In genomic region chr19:10651821-10652220, GRCh38 we compare ENCODE assay signal across 19 cellular contexts. TPM values are rescaled to one million over a fixed set of nuclear protein-coding genes. Genes with fewer than 3 reads are reported as not detected.
DNase-seq lines count a peak whose midpoint lies in the region; ATAC-seq, FAIRE-seq and TF ChIP-seq lines count a peak whose summit lies in the region.
"Had no signal": no experiment of that assay in that cellular context is flagged by ENCODE, and none has a peak within 500 bp of the region (broad histone marks: within the 10 kb centered on the region; RNA-seq: fewer than 3 reads in every experiment).

No MANE protein-coding gene starts in this region.

- ATAC-seq in GM19397 (IDR thresholded peaks at IDR 0.05; ENCODE audit: unreplicated experiment) = no peak

- H2BK20ac ChIP-seq in H1 (ENCODE audit: low read length) = no peak overlapping the region

- TF ChIP-seq POLR2A in H1 (IDR thresholded peaks at IDR 0.05; ENCODE audit: control extremely low read depth in 1 of 2, low read depth in 2 of 2, low read length in 2 of 2) (no peak), GM12891 (IDR thresholded peaks at IDR 0.05; ENCODE audit: low read depth, low read length) (no peak)

- no peak overlapping the region for H2AK5ac ChIP-seq in H1 (ENCODE audit: low read depth, low read length)

- H3K4me1 Mint-ChIP-seq in activated T-cell treated with anti-CD3 and anti-CD28 coated beads, Interleukin-2, amount 50 U/mL, for 24 hours (ENCODE audit: low read depth) = peaks cover 24% of the 10 kb centered on the region

- H3K9me3 ChIP-seq in PC-9 (ENCODE audit: insufficient read depth, low read depth) (no peaks in the 10 kb centered on the region), H1 (ENCODE audit: insufficient read depth in 2 of 2, low read depth in 1 of 2, low read length in 1 of 2) (no peaks in the 10 kb centered on the region), skeletal muscle satellite cell (replicated peaks; ENCODE audit: low read length) (no peaks in the 10 kb centered on the region), colonic mucosa (no peaks in the 10 kb centered on the region)
- H3K9me3 ChIP-seq: SJSA1, thoracic aorta had no signal

- H3K4me2 ChIP-seq in PC-9 (peak overlapping the region; percentile 74), H1 (ENCODE audit: insufficient read depth in 1 of 2, low read depth in 2 of 2, low read length in 2 of 2) (no peak overlapping the region; a peak in 1 of 4 replicates), skeletal muscle satellite cell (ENCODE audit: low read length) (peak overlapping the region; percentile 88)

- H3K79me1 ChIP-seq in H1 (ENCODE audit: low read depth, low read length) = no peaks in the 10 kb centered on the region; the same call in 1 of the 2 replicates

- no peak overlapping the region for H2BK5ac ChIP-seq in H1 (ENCODE audit: low read depth, low read length)

- no peak overlapping the region for H3K14ac ChIP-seq in H1 (ENCODE audit: insufficient read length)

- peaks cover 26% of the 10 kb centered on the region for H4K20me1 ChIP-seq in PC-9 (ENCODE audit: insufficient read depth)
- H4K20me1 ChIP-seq in H1 (replicated peaks in 1 of 2; ENCODE audit: control insufficient read depth in 1 of 2, insufficient read depth in 2 of 2, low read length in 2 of 2) = peaks cover 0 to 8% of the 10 kb centered on the region in 2 experiments

- H3K4me3 ChIP-seq in PC-9 (no peak overlapping the region; the same call in 1 of the 2 replicates), H1 (ENCODE audit: extremely low read depth in 1 of 4, insufficient read depth in 2 of 4, low read depth in 3 of 4, low read length in 4 of 4) (no peak overlapping the region), skeletal muscle satellite cell (ENCODE audit: low read length) (no peak overlapping the region), colonic mucosa (no peak overlapping the region)
- H3K4me3 ChIP-seq: SJSA1 had no signal

- TF ChIP-seq EP300 in H1 (IDR thresholded peaks at IDR 0.05; ENCODE audit: borderline replicate concordance in 1 of 2, low read depth in 2 of 2, low read length in 2 of 2) = no peak

- no peak for DNase-seq in activated T-cell treated with anti-CD3 and anti-CD28 coated beads, Interleukin-2, amount 50 U/mL, for 24 hours
- no peak for DNase-seq in activated T-cell treated with anti-CD3 and anti-CD28 coated beads, Interleukin-2, amount 50 U/mL, for 1 hour
- DNase-seq in PC-9 (no peak), H1 (ENCODE audit: low read depth in 1 of 2, low spot score in 2 of 2) (no peak), colonic mucosa (no peak), GM12891 (ENCODE audit: insufficient read length, low spot score) (no peak)
- DNase-seq: ACHN; activated CD4-positive, alpha-beta T cell treated with anti-CD3 and anti-CD28 coated beads for 1 hour; anterior cingulate cortex; DMS79; hypothalamus; NCI-H1092; NCI-H524 had no signal

- FAIRE-seq in H1 (lab: Jason Lieb, UNC) = no peak
- no peak for FAIRE-seq in GM12891 (lab: Jason Lieb, UNC)
- FAIRE-seq: endometrium, GM18507 had no signal

- no peak overlapping the region for H2BK12ac ChIP-seq in H1 (ENCODE audit: low read depth, low read length)

- H2AFZ ChIP-seq in PC-9 (no peak overlapping the region), H1 (ENCODE audit: low read length) (no peak overlapping the region)

- peak overlapping the region; percentile 98 for H3K27ac Mint-ChIP-seq in activated T-cell treated with anti-CD3 and anti-CD28 coated beads, Interleukin-2, amount 50 U/mL, for 24 hours

- peaks cover 13% of the 10 kb centered on the region for H3K23me2 ChIP-seq in H1 (ENCODE audit: low read depth, low read length)

- no peak overlapping the region for H3K23ac ChIP-seq in H1 (ENCODE audit: insufficient read length)

- BruUV-seq in PC-9 (replicated peaks; lab: Mats Ljungman, UMichigan) = no TSS peak

- POLR2A ChIA-PET in PC-9 (lab: Charles Lee; ENCODE audit: unreplicated experiment) (interaction anchor here (0.6 kb wide), 2 partner anchors 70 to 709 kb away, joined by 5 read pairs; no protein-coding TSS in a partner anchor), H1 (lab: Charles Lee; ENCODE audit: partially characterized antibody) (interaction anchor here (0.9 to 59.0 kb wide), 8 partner anchors 10 to 72 kb away, joined by 3 to 1874 read pairs (median 5); partner anchors contain the start of genes DNM2, QTRT1 and SLC44A2)

- H3K4me3 Mint-ChIP-seq in activated T-cell treated with anti-CD3 and anti-CD28 coated beads, Interleukin-2, amount 50 U/mL, for 24 hours = peak overlapping the region; percentile 90

- H3K56ac ChIP-seq in H1 (replicated peaks; ENCODE audit: insufficient read length, low read depth, low read length) = no peak overlapping the region

- peaks cover 43% of the 10 kb centered on the region for H3K36me3 Mint-ChIP-seq in activated T-cell treated with anti-CD3 and anti-CD28 coated beads, Interleukin-2, amount 50 U/mL, for 24 hours (ENCODE audit: low read depth)

- no peak for TF ChIP-seq RAD21 in H1 (IDR thresholded peaks at IDR 0.05 in 1 of 2, conservative IDR thresholded peaks at IDR 0.05 in 1 of 2; ENCODE audit: low read depth in 2 of 2, low read length in 2 of 2)

- H3K18ac ChIP-seq in H1 (ENCODE audit: extremely low read depth, low read length) = no peak overlapping the region

- no peaks in the 10 kb centered on the region for H3K27me3 Mint-ChIP-seq in activated T-cell treated with anti-CD3 and anti-CD28 coated beads, Interleukin-2, amount 50 U/mL, for 24 hours

- H3K4ac ChIP-seq in H1 (replicated peaks; ENCODE audit: insufficient read length, low read depth, low read length) = no peak overlapping the region

- CTCF ChIA-PET in PC-9 (lab: Charles Lee) = interaction anchor here (0.6 kb wide), 1 partner anchor 48 kb away, joined by 4 read pairs; no protein-coding TSS in a partner anchor
- CTCF ChIA-PET in H1 (lab: Charles Lee; ENCODE audit: partially characterized antibody) = interaction anchor here (1.2 to 14.2 kb wide), 4 partner anchors 8 to 82 kb away, joined by 4 to 267 read pairs (median 10); no protein-coding TSS in a partner anchor

- no peak overlapping the region for H4K91ac ChIP-seq in H1 (replicated peaks; ENCODE audit: insufficient read length, low read length)

- no peak overlapping the region for H2BK15ac ChIP-seq in H1 (ENCODE audit: low read length)

- peaks cover 50% of the 10 kb centered on the region for H3F3A ChIP-seq in PC-9 (ENCODE audit: insufficient read depth, low read depth)

- H3K4me1 ChIP-seq in PC-9 (replicated peaks; ENCODE audit: insufficient read depth) (peaks cover 17% of the 10 kb centered on the region), H1 (replicated peaks in 1 of 4; ENCODE audit: control insufficient read depth in 3 of 4, insufficient read depth in 4 of 4, low read length in 3 of 4) (0 out of 7 replicates have a peak, but pooled peaks cover 0 to 2% (median 0%) of the 10 kb centered on the region in 4 experiments), skeletal muscle satellite cell (ENCODE audit: control insufficient read depth, insufficient read depth, low read length) (peaks cover 12% of the 10 kb centered on the region), colonic mucosa (peaks cover 9% of the 10 kb centered on the region)

- H3K27ac ChIP-seq in PC-9 = no peak overlapping the region
- no peak overlapping the region for H3K27ac ChIP-seq in H1 (ENCODE audit: low read depth, low read length)
- H3K27ac ChIP-seq in colonic mucosa = no peak overlapping the region
- H3K27ac ChIP-seq: SJSA1 had no signal

- no peaks in the 10 kb centered on the region for H3K27me3 ChIP-seq in PC-9 (ENCODE audit: insufficient read depth, low read depth)
- no peaks in the 10 kb centered on the region for H3K27me3 ChIP-seq in H1 (replicated peaks in 1 of 4; ENCODE audit: control insufficient read depth in 3 of 4, extremely low read depth in 1 of 4, insufficient read depth in 3 of 4, low read length in 3 of 4)
- no peaks in the 10 kb centered on the region for H3K27me3 ChIP-seq in skeletal muscle satellite cell (ENCODE audit: control insufficient read depth, insufficient read depth, low read length)
- no peaks in the 10 kb centered on the region for H3K27me3 ChIP-seq in colonic mucosa
- H3K27me3 ChIP-seq: SJSA1 had no signal

- no peaks in the 10 kb centered on the region for H3K9me3 Mint-ChIP-seq in activated T-cell treated with anti-CD3 and anti-CD28 coated beads, Interleukin-2, amount 50 U/mL, for 24 hours

- H2BK120ac ChIP-seq in H1 (replicated peaks; ENCODE audit: low read depth, low read length) = no peak overlapping the region

- H3K9me2 ChIP-seq in PC-9 (ENCODE audit: insufficient read depth) = no peaks in the 10 kb centered on the region

- H3K79me2 ChIP-seq in PC-9 (ENCODE audit: low read depth) (peaks cover 50% of the 10 kb centered on the region), H1 (ENCODE audit: control insufficient read depth in 1 of 2, insufficient read depth in 2 of 2, low read length in 2 of 2) (peaks cover 19 to 36% of the 10 kb centered on the region in 2 experiments)

- intact Hi-C loops in PC-9 (cut with micrococcal nuclease; ENCODE audit: unreplicated experiment) (no loop called here), colonic mucosa (cut with DNase I) (no loop called here)

- H3K9ac ChIP-seq in H1 (replicated peaks in 1 of 4; ENCODE audit: extremely low read depth in 1 of 4, low read depth in 3 of 4, low read length in 3 of 4) (no peak overlapping the region), skeletal muscle satellite cell (ENCODE audit: low read depth, low read length) (no peak overlapping the region), colonic mucosa (ENCODE audit: low read depth in 2 of 2, low read length in 2 of 2) (no peak overlapping the region)

- H3K36me3 ChIP-seq in PC-9 (ENCODE audit: low read depth) (peaks cover 13% of the 10 kb centered on the region; the same call in 1 of the 2 replicates), H1 (ENCODE audit: control insufficient read depth in 2 of 4, insufficient read depth in 4 of 4, low read length in 3 of 4) (peaks cover 0 to 17% (median 7%) of the 10 kb centered on the region in 4 experiments; a peak in 6 of 8 replicates), skeletal muscle satellite cell (ENCODE audit: insufficient read depth, low read length) (peaks cover 9% of the 10 kb centered on the region), colonic mucosa (no peaks in the 10 kb centered on the region)
- H3K36me3 ChIP-seq: thoracic aorta had no signal

- no peak overlapping the region for H4K8ac ChIP-seq in H1 (ENCODE audit: extremely low read depth, insufficient read depth, low read length)

- 85% methylated on average over 3 of the region's 3 CpGs; no CpG with 5 or more reads in 1 of the 2 experiments for WGBS in H1 (ENCODE audit: extremely low coverage in 1 of 2, insufficient coverage in 1 of 2, insufficient read length in 1 of 2, insufficient replicate concordance in 2 of 2, low coverage in 1 of 2, low lambda C conversion rate in 2 of 2, missing lambda C conversion rate in 1 of 2), 2 experiments

- TF ChIP-seq CTCF in PC-9 (conservative IDR thresholded peaks at IDR 0.05) (no peak), H1 (IDR thresholded peaks at IDR 0.05; ENCODE audit: control extremely low read depth in 1 of 3, insufficient read depth in 1 of 3, low read depth in 1 of 3, low read length in 3 of 3) (no peak), colonic mucosa (IDR thresholded peaks at IDR 0.05) (no peak)

- no peak overlapping the region for H4K5ac ChIP-seq in H1 (ENCODE audit: insufficient read length, low read depth, low read length)

RNA-seq across cellular contexts. Expression of gene ILF3, which starts 2.3 kb away (rescaled TPM):
- total RNA-seq in PC-9 (2021) (242 and 326 TPM in 2 replicates), colonic mucosa (100 to 1,000 TPM; 143 to 271 TPM)
- total RNA-seq in H1 (2021; fragmentation: NEBNext Ultra II Directional; extraction: Animal tissue kit (Norgen Biotek cat#: 25700)) = 675 and 695 TPM in 2 replicates
- 291 and 412 TPM in 2 replicates for polyA plus RNA-seq in H1 (2011; rRNA removed)
- polyA plus RNA-seq in H1 (2011; cell fraction: cytosol; rRNA removed) = 422 TPM
- 936 TPM for polyA plus RNA-seq in H1 (2011; cell fraction: nucleus; rRNA removed)
- polyA plus RNA-seq in H1 (2012, experiment 1 of 2) = 420 to 558 TPM (median 549 TPM) in 4 replicates
- 262 TPM for polyA plus RNA-seq in H1 (2012, experiment 2 of 2)
- polyA plus RNA-seq in H1 (2013, experiment 1 of 2) = 360 TPM
- 337 TPM for polyA plus RNA-seq in H1 (2013, experiment 2 of 2)
- 399 and 421 TPM in 2 replicates for polyA minus RNA-seq in H1 (2011; rRNA and poly(A)+ RNA removed)
- 267 TPM for polyA minus RNA-seq in H1 (2011; cell fraction: cytosol; rRNA and poly(A)+ RNA removed)
- 311 TPM for polyA minus RNA-seq in H1 (2011; cell fraction: nucleus; rRNA and poly(A)+ RNA removed)
- total RNA-seq in skeletal muscle satellite cell (2012; rRNA removed) = 125 and 135 TPM in 2 replicates
- 154 TPM for polyA plus RNA-seq in GM12891 (2012; ENCODE audit: low read depth, missing spikeins)

RNA-seq across cellular contexts. Expression of gene SLC44A2, which starts 26.5 kb away (rescaled TPM):
- total RNA-seq in PC-9 (2021) (205 and 239 TPM in 2 replicates), colonic mucosa (100 to 1,000 TPM in 1 of 2 donors, 10 to 100 TPM in 1; 87.1 to 137 TPM)
- total RNA-seq in H1 (2021; fragmentation: NEBNext Ultra II Directional; extraction: Animal tissue kit (Norgen Biotek cat#: 25700)) = 118 and 120 TPM in 2 replicates
- 105 and 113 TPM in 2 replicates for polyA plus RNA-seq in H1 (2011; rRNA removed)
- 80.7 TPM for polyA plus RNA-seq in H1 (2011; cell fraction: cytosol; rRNA removed)
- 208 TPM for polyA plus RNA-seq in H1 (2011; cell fraction: nucleus; rRNA removed)
- polyA plus RNA-seq in H1 (2012, experiment 1 of 2) = 91.8 to 115 TPM (median 97.4 TPM) in 4 replicates
- polyA plus RNA-seq in H1 (2012, experiment 2 of 2) = 122 TPM
- polyA plus RNA-seq in H1 (2013, experiment 1 of 2) = 119 TPM
- polyA plus RNA-seq in H1 (2013, experiment 2 of 2) = 115 TPM
- polyA minus RNA-seq in H1 (2011; rRNA and poly(A)+ RNA removed) = 110 and 111 TPM in 2 replicates
- 60.9 TPM for polyA minus RNA-seq in H1 (2011; cell fraction: cytosol; rRNA and poly(A)+ RNA removed)
- 63.2 TPM for polyA minus RNA-seq in H1 (2011; cell fraction: nucleus; rRNA and poly(A)+ RNA removed)
- total RNA-seq in skeletal muscle satellite cell (2012; rRNA removed) = 10.1 and 19.0 TPM in 2 replicates
- polyA plus RNA-seq in GM12891 (2012; ENCODE audit: low read depth, missing spikeins) = 28.5 TPM

RNA-seq across cellular contexts. Expression of gene QTRT1, which starts 49.4 kb away (rescaled TPM):
- total RNA-seq in PC-9 (2021) (31.9 and 41.0 TPM in 2 replicates), colonic mucosa (10 to 100 TPM; 74.9 to 94.1 TPM)
- 61.1 and 61.6 TPM in 2 replicates for total RNA-seq in H1 (2021; fragmentation: NEBNext Ultra II Directional; extraction: Animal tissue kit (Norgen Biotek cat#: 25700))
- polyA plus RNA-seq in H1 (2011; rRNA removed) = 94.2 and 126 TPM in 2 replicates
- 106 TPM for polyA plus RNA-seq in H1 (2011; cell fraction: cytosol; rRNA removed)
- polyA plus RNA-seq in H1 (2011; cell fraction: nucleus; rRNA removed) = 245 TPM
- polyA plus RNA-seq in H1 (2012, experiment 1 of 2) = 59.3 to 105 TPM (median 99.7 TPM) in 4 replicates
- 74.3 TPM for polyA plus RNA-seq in H1 (2012, experiment 2 of 2)
- polyA plus RNA-seq in H1 (2013, experiment 1 of 2) = 33.7 TPM
- polyA plus RNA-seq in H1 (2013, experiment 2 of 2) = 31.1 TPM
- polyA minus RNA-seq in H1 (2011; rRNA and poly(A)+ RNA removed) = 24.7 and 28.9 TPM in 2 replicates
- 20.5 TPM for polyA minus RNA-seq in H1 (2011; cell fraction: cytosol; rRNA and poly(A)+ RNA removed)
- polyA minus RNA-seq in H1 (2011; cell fraction: nucleus; rRNA and poly(A)+ RNA removed) = 38.8 TPM
- total RNA-seq in skeletal muscle satellite cell (2012; rRNA removed) = 37.3 and 38.9 TPM in 2 replicates
- 50.4 TPM for polyA plus RNA-seq in GM12891 (2012; ENCODE audit: low read depth, missing spikeins)

Comparison
In these comparisons a context has a peak if more than half of its experiments do, and no peak if none do; other contexts are left out.
1. H3K4me2 ChIP-seq: peak in PC-9 (single experiment) and skeletal muscle satellite cell (single experiment); none in H1 (0 of 2).